Comparison of ENCODE assay signal across 8 cellular contexts in genomic region chr11:45771942-45772522, GRCh38. TPM values are rescaled to one million over a fixed set of nuclear protein-coding genes. Genes with fewer than 3 reads are reported as not detected.
DNase-seq lines count a peak whose midpoint lies in the region; ATAC-seq and TF ChIP-seq lines count a peak whose summit lies in the region.

No MANE protein-coding gene starts in this region.

- TF ChIP-seq EP300 in gastroesophageal sphincter (IDR thresholded peaks at IDR 0.05) = no peak

- peak overlapping the region; percentile 96 for H2AFZ ChIP-seq in GM23248

- H3K9ac ChIP-seq in GM23248 (peak overlapping the region; percentile 42), subcutaneous abdominal adipose tissue (ENCODE audit: low read length in 5 of 5) (peak overlapping the region; percentile 67 to 96 (median 83))

- in situ Hi-C loops in GM23248 (cut with MboI) = no loop called here

- H3K27me3 ChIP-seq in GM23248 (replicated peaks; ENCODE audit: insufficient read depth) (peaks cover 24% of the 10 kb centered on the region), RWPE2 (ENCODE audit: insufficient read depth, poor library complexity, severe bottlenecking) (no peaks in the 10 kb centered on the region), gastroesophageal sphincter (peaks cover 1% of the 10 kb centered on the region), neutrophil (peaks cover 35% of the 10 kb centered on the region), subcutaneous abdominal adipose tissue (ENCODE audit: control insufficient read depth in 5 of 5, insufficient read depth in 4 of 5, low read length in 5 of 5) (peaks cover 0 to 8% (median 0%) of the 10 kb centered on the region in 5 donors)

- H3K9me3 ChIP-seq in GM23248 (ENCODE audit: low read depth) (no peaks in the 10 kb centered on the region), RWPE2 (ENCODE audit: severe bottlenecking) (no peaks in the 10 kb centered on the region), gastroesophageal sphincter (no peaks in the 10 kb centered on the region), neutrophil (no peaks in the 10 kb centered on the region), subcutaneous abdominal adipose tissue (ENCODE audit: control insufficient read depth in 5 of 5, low read length in 5 of 5) (no peaks in the 10 kb centered on the region)

- DNase-seq in DMS79 treated with DMSO at 0.1 percent for 48 hours (lab: John Stamatoyannopoulos, UW) = peak; percentile 84
- peak; percentile 93 for DNase-seq in GM23248
- DNase-seq in LHCN-M2 (ENCODE audit: low read depth) = peak; percentile 61
- peak; percentile 77 for DNase-seq in RWPE2 (ENCODE audit: low spot score)
- peak; percentile 58 for DNase-seq in activated gamma-delta T cell (lab: John Stamatoyannopoulos, UW)

- no peaks in the 10 kb centered on the region for H3K79me2 ChIP-seq in GM23248 (ENCODE audit: insufficient read depth)

- TF ChIP-seq POLR2A in gastroesophageal sphincter (IDR thresholded peaks at IDR 0.05) = no peak

- WGBS in GM23248 (ENCODE audit: low coverage in 1 of 2, low lambda C conversion rate in 2 of 2, missing lambda C conversion rate in 2 of 2), 2 experiments = 7 to 8% methylated on average over 21 of the region's 21 CpGs
- WGBS in gastroesophageal sphincter (ENCODE audit: low coverage in 1 of 2), 2 donors = 12% methylated on average over 9 of the region's 21 CpGs; no CpG with 5 or more reads in 1 of the 2 donors

- H3K4me2 ChIP-seq in GM23248 (ENCODE audit: unreplicated experiment) = peak overlapping the region; percentile 100

- H3F3A ChIP-seq in GM23248 (ENCODE audit: insufficient read depth) = no peaks in the 10 kb centered on the region

- TF ChIP-seq CTCF in RWPE2 (IDR thresholded peaks at IDR 0.05; ENCODE audit: poor library complexity, severe bottlenecking) (peak; percentile 90), gastroesophageal sphincter (IDR thresholded peaks at IDR 0.05) (peak; percentile 85 to 94 (median 90)), neutrophil (IDR thresholded peaks at IDR 0.05) (peak; percentile 72)

- H3K4me1 ChIP-seq in GM23248 (ENCODE audit: insufficient read depth) = peaks cover 4% of the 10 kb centered on the region
- no peaks in the 10 kb centered on the region for H3K4me1 ChIP-seq in RWPE2 (ENCODE audit: insufficient read depth, poor library complexity, severe bottlenecking)
- H3K4me1 ChIP-seq in gastroesophageal sphincter = peaks cover 0 to 15% (median 4%) of the 10 kb centered on the region in 3 donors
- H3K4me1 ChIP-seq in neutrophil (ENCODE audit: control insufficient read depth in 1 of 2, insufficient read depth in 1 of 2, low read depth in 1 of 2, low read length in 1 of 2) = peaks cover 16 to 20% of the 10 kb centered on the region in 2 experiments
- H3K4me1 ChIP-seq in subcutaneous abdominal adipose tissue (ENCODE audit: control insufficient read depth in 5 of 5, insufficient read depth in 5 of 5, low read length in 5 of 5) = peaks cover 11 to 52% (median 37%) of the 10 kb centered on the region in 5 donors

- H3K27ac ChIP-seq in GM23248 (no peak overlapping the region), RWPE2 (ENCODE audit: poor library complexity, severe bottlenecking) (no peak overlapping the region), gastroesophageal sphincter (peak overlapping the region in 3 of 4 donors; percentile 76 to 81 (median 77)), neutrophil (peak overlapping the region; percentile 72), subcutaneous abdominal adipose tissue (ENCODE audit: low read depth, low read length) (peak overlapping the region; percentile 88)

- H3K9me2 ChIP-seq in GM23248 (ENCODE audit: insufficient read depth) = no peaks in the 10 kb centered on the region

- no peaks in the 10 kb centered on the region for H4K20me1 ChIP-seq in GM23248 (ENCODE audit: insufficient read depth)

- ATAC-seq in RWPE2 (ENCODE audit: low read depth) (peak; percentile 94), gastroesophageal sphincter (peak; percentile 92)

- H3K36me3 ChIP-seq in GM23248 (ENCODE audit: low read depth) (no peaks in the 10 kb centered on the region), RWPE2 (ENCODE audit: low read depth) (no peaks in the 10 kb centered on the region), gastroesophageal sphincter (no peaks in the 10 kb centered on the region), neutrophil (no peaks in the 10 kb centered on the region), subcutaneous abdominal adipose tissue (ENCODE audit: control insufficient read depth in 5 of 5, insufficient read depth in 5 of 5, low read length in 5 of 5) (no peaks in the 10 kb centered on the region)

- peak overlapping the region; percentile 76 for H3K4me3 ChIP-seq in GM23248
- H3K4me3 ChIP-seq in RWPE2 (ENCODE audit: severe bottlenecking) = peak overlapping the region; percentile 17
- peak overlapping the region; percentile 44 to 59 for H3K4me3 ChIP-seq in gastroesophageal sphincter
- peak overlapping the region; percentile 44 to 66 for H3K4me3 ChIP-seq in neutrophil (ENCODE audit: low read depth in 1 of 2, low read length in 1 of 2)
- H3K4me3 ChIP-seq in subcutaneous abdominal adipose tissue (ENCODE audit: low read depth in 1 of 5, low read length in 5 of 5) = peak overlapping the region; percentile 69 to 85 (median 71)

RNA-seq across cellular contexts. Expression of gene SLC35C1, which starts 32.9 kb away (rescaled TPM):
- total RNA-seq in GM23248 (2014; rRNA removed; shearing (Covaris generic)) = 12.5 and 15.9 TPM in 2 replicates
- polyA plus RNA-seq in GM23248 (2016; fragmentation: Nextera tagmentation; extraction: Ambion mirVana) = 17.8 and 18.3 TPM in 2 replicates
- total RNA-seq in LHCN-M2 (2014; rRNA removed) (9.6 and 10.8 TPM in 2 replicates), gastroesophageal sphincter (10 to 100 TPM in 1 of 4 donors, 1 to 10 TPM in 3; 6.8 to 22.3 (median 8.5) TPM)
- 17.9 TPM for polyA plus RNA-seq in LHCN-M2 (2012)

Comparison
In these comparisons a context has a peak if more than half of its experiments do, and no peak if none do; other contexts are left out.
1. H3K27ac ChIP-seq: peak in gastroesophageal sphincter (3 of 4), neutrophil (single experiment) and subcutaneous abdominal adipose tissue (single experiment); none in GM23248 (single experiment) and RWPE2 (single experiment).
2. H3K4me3 ChIP-seq: peak in every context shown above with its lines; median percentile 76 in GM23248; 71 in subcutaneous abdominal adipose tissue; 55 in neutrophil; 52 in gastroesophageal sphincter; 17 in RWPE2.
3. Peak in every context shown above with its lines, with median percentiles within 50 percentile points of each other: DNase-seq and CTCF ChIP-seq.